8 cellular contexts compared by ENCODE assay signal in genomic region chr11:74311352-74311926, GRCh38. TPM values are rescaled to one million over a fixed set of nuclear protein-coding genes. Genes with fewer than 3 reads are reported as not detected.
A peak's percentile ranks its signal among the peaks of the same experiment; 100 is the strongest.
DNase-seq lines count a peak whose midpoint lies in the region; ATAC-seq and TF ChIP-seq lines count a peak whose summit lies in the region.

Gene P4HA3 (minus strand): TSS chr11:74311640. CDS start chr11:74311611, 29 bp downstream.

- H3K36me3 ChIP-seq in body of pancreas (replicated peaks in 1 of 2; ENCODE audit: insufficient read depth in 1 of 2, low read depth in 2 of 2): no peaks in the 10 kb centered on the region
- no peaks in the 10 kb centered on the region for H3K36me3 ChIP-seq in iPS-20b (ENCODE audit: insufficient read depth, low read depth, low read length)

- H3K4me1 Mint-ChIP-seq in T-cell: peaks cover 7 to 12% (median 10%) of the 10 kb centered on the region in 3 donors

- CTCF ChIA-PET in T-cell (lab: Charles Lee): no interaction called here

- DNase-seq in NCI-H82 (lab: John Stamatoyannopoulos, UW) (peak; percentile 41), NCI-H82 treated with DMSO at 0.1 percent for 48 hours (lab: John Stamatoyannopoulos, UW; ENCODE audit: unreplicated experiment) (no peak), T-cell (peak in 31 of 34 experiments; percentile 4 to 54 (median 28)), body of pancreas (peak; percentile 70 to 79 (median 74))
- DNase-seq in stimulated activated CD4-positive, alpha-beta T cell treated with anti-CD3 and anti-CD28 coated beads, Interleukin-12 subunit alpha, Interleukin-12 subunit beta, amount 100 ng/mL, for 24 hours (ENCODE audit: low read depth in 2 of 2): peak; percentile 28 to 64

- H3K27me3 Mint-ChIP-seq in T-cell: peaks cover 24 to 40% of the 10 kb centered on the region in 2 donors

- H3K27me3 ChIP-seq in body of pancreas (no peaks in the 10 kb centered on the region), iPS-20b (ENCODE audit: insufficient read depth, low read length) (peaks cover 64% of the 10 kb centered on the region)

- intact Hi-C loops in body of pancreas (cut with DNase I): no loop called here

- POLR2A ChIA-PET in T-cell (lab: Charles Lee): no interaction called here

- H3K27ac ChIP-seq in body of pancreas (no peak within 1 kb of the TSS), iPS-20b (ENCODE audit: low read length) (no peak within 1 kb of the TSS)

- 3 to 19% methylated on average over 12 to 58 of the region's 62 CpGs for WGBS in body of pancreas, 2 donors

- peaks cover 0 to 1% (median under 1%) of the 10 kb centered on the region in 3 donors for H3K9me3 Mint-ChIP-seq in T-cell

- H3K9me3 ChIP-seq in body of pancreas (no peaks in the 10 kb centered on the region), iPS-20b (ENCODE audit: insufficient read depth, low read depth, low read length) (peaks cover 2% of the 10 kb centered on the region; the same call in 1 of the 2 replicates)

- H3K4me3 ChIP-seq in body of pancreas (peak within 1 kb of the TSS in 1 of 2 donors; percentile 4), iPS-20b (ENCODE audit: low read length) (peak within 1 kb of the TSS; percentile 65)

- H3K4me1 ChIP-seq in body of pancreas (peaks cover 11% of the 10 kb centered on the region), iPS-20b (ENCODE audit: insufficient read depth, low read length) (no peaks in the 10 kb centered on the region)

- no peak for TF ChIP-seq POLR2A in body of pancreas (IDR thresholded peaks at IDR 0.05)

- ATAC-seq in T-cell (replicated peaks in 1 of 4) (peak; percentile 83 to 95 (median 87)), body of pancreas (peak; percentile 96), HG02970 (IDR thresholded peaks at IDR 0.05; ENCODE audit: low FRiP score, unreplicated experiment) (no peak), GM19351 (IDR thresholded peaks at IDR 0.05; ENCODE audit: unreplicated experiment) (no peak)

- H3K27ac Mint-ChIP-seq in T-cell: no peak within 1 kb of the TSS

- no peaks in the 10 kb centered on the region for H3K36me3 Mint-ChIP-seq in T-cell

- peak within 1 kb of the TSS; percentile 53 to 72 (median 55) for H3K4me3 Mint-ChIP-seq in T-cell

- peak in 2 of 7 experiments; percentile 15 to 16 for TF ChIP-seq CTCF in body of pancreas (IDR thresholded peaks at IDR 0.05)

- H3K9ac ChIP-seq in iPS-20b (ENCODE audit: low read depth, low read length): no peak within 1 kb of the TSS

RNA-seq across cellular contexts. Expression of gene P4HA3, which starts in this region (rescaled TPM):
- total RNA-seq in T-cell (not detected), body of pancreas (not detected)

Comparison
In these comparisons a context has a peak if more than half of its experiments do, and no peak if none do; other contexts are left out.
1. Peak in DNase-seq and ATAC-seq in T-cell; RNA of the gene not detected or under 1 TPM.
2. Peak in DNase-seq and ATAC-seq in body of pancreas; RNA of the gene not detected or under 1 TPM.